In the genomic region with DNA sequence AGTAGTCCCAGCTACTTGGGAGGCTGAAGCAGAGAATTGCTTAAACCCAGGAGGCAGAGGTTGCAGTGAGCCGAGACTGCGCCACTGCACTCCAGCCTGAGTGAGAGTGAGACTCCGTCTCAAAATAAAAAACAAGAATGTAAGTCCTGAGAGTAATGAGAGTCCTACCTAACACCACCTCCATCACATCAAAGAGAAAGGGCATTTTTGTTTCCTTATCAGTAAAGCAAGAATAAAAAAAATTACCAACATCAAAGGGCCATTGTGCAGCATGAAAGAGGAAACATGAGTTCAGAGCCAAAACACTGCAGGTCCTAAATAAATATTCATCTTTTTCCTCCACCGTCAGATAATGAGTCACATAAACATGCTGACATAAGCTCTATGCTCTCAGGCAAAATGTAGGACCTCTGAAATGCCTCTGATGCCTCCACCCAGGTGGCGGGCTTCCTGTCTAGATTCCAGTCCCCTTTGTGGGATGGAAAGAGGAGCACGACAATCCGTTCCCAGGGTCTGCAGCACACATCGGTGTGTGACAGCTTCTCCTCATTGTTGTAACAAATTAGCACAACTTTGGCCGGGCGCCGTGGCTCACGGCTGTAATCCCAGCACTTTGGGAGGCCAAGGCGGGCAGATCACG, we compare ENCODE assay signal across 13 cellular contexts. TPM values are rescaled to one million over a fixed set of nuclear protein-coding genes. Genes with fewer than 3 reads are reported as not detected.
A peak's percentile ranks its signal among the peaks of the same experiment; 100 is the strongest.
DNase-seq lines count a peak whose midpoint lies in the region; ATAC-seq and TF ChIP-seq lines count a peak whose summit lies in the region.
"Had no signal": no experiment of that assay in that cellular context is flagged by ENCODE, and none has a peak within 500 bp of the region (broad histone marks: within the 10 kb centered on the region; RNA-seq: fewer than 3 reads in every experiment).

No MANE protein-coding gene starts in this region.

- no peak overlapping the region for H3K9ac ChIP-seq in fibroblast of lung (ENCODE audit: insufficient read depth, low read length)
- H3K9ac ChIP-seq in rectal smooth muscle tissue (ENCODE audit: low read length): no peak overlapping the region
- H3K9ac ChIP-seq: parathyroid adenoma had no signal

- H3K27ac ChIP-seq in fibroblast of lung (ENCODE audit: insufficient read depth, low read length) (peak overlapping the region; percentile 58), rectal smooth muscle tissue (ENCODE audit: low read depth, low read length) (no peak overlapping the region)
- H3K27ac ChIP-seq: parathyroid adenoma had no signal

- H3K4me2 ChIP-seq in fibroblast of lung (ENCODE audit: extremely low read depth, insufficient read depth, low read length): peak overlapping the region; percentile 7

- H3K4me3 ChIP-seq in fibroblast of lung (replicated peaks in 1 of 4; ENCODE audit: control extremely low read depth in 1 of 4, insufficient read depth in 1 of 4, low read depth in 3 of 4, low read length in 4 of 4) (no peak overlapping the region), rectal smooth muscle tissue (ENCODE audit: low read length) (peak overlapping the region; percentile 8)

- TF ChIP-seq CTCF in fibroblast of lung (conservative IDR thresholded peaks at IDR 0.05 in 1 of 2, IDR thresholded peaks at IDR 0.05 in 1 of 2; ENCODE audit: low read depth in 1 of 2, low read length in 2 of 2): no peak

- H2AFZ ChIP-seq in fibroblast of lung (ENCODE audit: low read length): no peak overlapping the region
- H2AFZ ChIP-seq: parathyroid adenoma had no signal

- H3K27me3 ChIP-seq in fibroblast of lung (ENCODE audit: control insufficient read depth, insufficient read depth, low read length) (no peaks in the 10 kb centered on the region), rectal smooth muscle tissue (ENCODE audit: control insufficient read depth, insufficient read depth, low read length) (no peaks in the 10 kb centered on the region)

- no peaks in the 10 kb centered on the region for H4K20me1 ChIP-seq in fibroblast of lung (ENCODE audit: control insufficient read depth, extremely low read depth, insufficient read depth, low read length)

- peaks cover 3% of the 10 kb centered on the region for H3K79me2 ChIP-seq in fibroblast of lung (ENCODE audit: control insufficient read depth, insufficient read depth, low read length)

- DNase-seq in H4 (ENCODE audit: low spot score): peak; percentile 77
- DNase-seq in RPMI7951 (ENCODE audit: low read depth): peak; percentile 83
- DNase-seq in fibroblast of lung (ENCODE audit: low read depth in 2 of 2): peak; percentile 77 to 89
- DNase-seq in activated CD4-positive, CD25-positive, alpha-beta regulatory T cell (lab: John Stamatoyannopoulos, UW): no peak
- DNase-seq in T-helper 9 cell: no peak
- DNase-seq: activated CD4-positive, CD25-positive, alpha-beta regulatory T cell treated with anti-CD3 and anti-CD28 coated beads, Interleukin-2, amount 50 U/mL, for 72 hours; activated gamma-delta T cell; kidney had no signal

- H3K9me3 ChIP-seq in fibroblast of lung (ENCODE audit: control insufficient read depth, insufficient read depth, low read depth, low read length): no peaks in the 10 kb centered on the region

- ATAC-seq in HG03342 (IDR thresholded peaks at IDR 0.05; ENCODE audit: unreplicated experiment) (no peak), GM21526 (IDR thresholded peaks at IDR 0.05; ENCODE audit: low FRiP score, unreplicated experiment) (no peak)

- H3K36me3 ChIP-seq in fibroblast of lung (ENCODE audit: control insufficient read depth, insufficient read depth, low read length): no peaks in the 10 kb centered on the region
- H3K36me3 ChIP-seq in rectal smooth muscle tissue (ENCODE audit: control insufficient read depth, insufficient read depth, low read length): no peaks in the 10 kb centered on the region

- H3K4me1 ChIP-seq in fibroblast of lung (ENCODE audit: control insufficient read depth, extremely low read depth, insufficient read depth, low read length) (no peaks in the 10 kb centered on the region), rectal smooth muscle tissue (ENCODE audit: control insufficient read depth, insufficient read depth, low read length) (no peaks in the 10 kb centered on the region)
- H3K4me1 ChIP-seq: parathyroid adenoma had no signal

RNA-seq across cellular contexts. Expression of a gene that starts 7.2 kb away (rescaled TPM):
- total RNA-seq in H4 (2014; rRNA removed; shearing (Covaris generic)): 3.6 and 4.1 TPM in 2 replicates
- total RNA-seq in RPMI7951 (2014; rRNA removed; shearing (Covaris generic)): 18.7 and 19.9 TPM in 2 replicates
- total RNA-seq in fibroblast of lung: 53.7 and 96.3 TPM in 2 replicates
- polyA plus RNA-seq in fibroblast of lung: 23.3 and 28.3 TPM in 2 replicates
- polyA plus RNA-seq in fibroblast of lung (2012): 24.5 and 25.4 TPM in 2 replicates
- 68.6 and 96.0 TPM in 2 replicates for polyA minus RNA-seq in fibroblast of lung (ENCODE audit: low replicate concordance)

RNA-seq across cellular contexts. Expression of a gene that starts 41.3 kb away (rescaled TPM):
- not detected in 2 replicates for total RNA-seq in H4 (2014; rRNA removed; shearing (Covaris generic))
- total RNA-seq in RPMI7951 (2014; rRNA removed; shearing (Covaris generic)): 2.3 and 2.5 TPM in 2 replicates
- 0.51 and 1.5 TPM in 2 replicates for total RNA-seq in fibroblast of lung
- polyA plus RNA-seq in fibroblast of lung: 0.15 and 0.32 TPM in 2 replicates
- 0.02 and 0.15 TPM in 2 replicates for polyA plus RNA-seq in fibroblast of lung (2012)
- 0.82 TPM in 1 of 2 replicates, not detected in the other for polyA minus RNA-seq in fibroblast of lung (ENCODE audit: low replicate concordance)
- total RNA-seq: LHCN-M2 had no signal

Comparison
In these comparisons a context has a peak if more than half of its experiments do, and no peak if none do; other contexts are left out.
1. DNase-seq: peak in H4 (single experiment), RPMI7951 (single experiment) and fibroblast of lung (2 of 2); none in activated CD4-positive, CD25-positive, alpha-beta regulatory T cell (0 of 4) and T-helper 9 cell (single experiment).